ENCODE assay signal across 15 cellular contexts in genomic region chr13:111854403-111854802, GRCh38.
DNase-seq lines count a peak whose midpoint lies in the region; ATAC-seq and TF ChIP-seq lines count a peak whose summit lies in the region.
"Had no signal": no experiment of that assay in that cellular context is flagged by ENCODE, and none has a peak within 500 bp of the region (broad histone marks: within the 10 kb centered on the region; RNA-seq: fewer than 3 reads in every experiment).

No MANE protein-coding gene starts in this region.

- H3K4me3 ChIP-seq in endodermal cell (ENCODE audit: low read length) (no peak overlapping the region), gastrocnemius medialis (no peak overlapping the region)
- H3K4me3 ChIP-seq: GM12878, SJSA1 had no signal

- CTCF ChIA-PET in activated CD8-positive, alpha-beta memory T cell treated with anti-CD3 and anti-CD28 coated beads, Interleukin-2, amount 10 ng/mL, durations not matched to agents 7 days and 5 days (lab: Charles Lee), result no interaction called here

- no peak for ATAC-seq in left ventricle myocardium superior
- ATAC-seq in activated CD8-positive, alpha-beta memory T cell treated with anti-CD3 and anti-CD28 coated beads, Interleukin-2, amount 10 ng/mL, durations not matched to agents 7 days and 5 days, result no peak
- no peak for ATAC-seq in gastrocnemius medialis
- ATAC-seq: GM12878, HepG2, PC-3 had no signal

- H3K4me1 ChIP-seq in endodermal cell (ENCODE audit: control insufficient read depth, insufficient read depth, low read length) (no peaks in the 10 kb centered on the region), gastrocnemius medialis (no peaks in the 10 kb centered on the region)
- H3K4me1 ChIP-seq: SJSA1 had no signal

- WGBS in endodermal cell (ENCODE audit: insufficient coverage in 1 of 2, insufficient read length in 1 of 2), 2 experiments, result 79 to 83% methylated on average over 7 to 13 of the region's 13 CpGs

- H3K36me3 ChIP-seq in endodermal cell (ENCODE audit: control insufficient read depth, insufficient read depth, low read length) (no peaks in the 10 kb centered on the region), gastrocnemius medialis (no peaks in the 10 kb centered on the region)
- H3K36me3 ChIP-seq: SJSA1 had no signal

- TF ChIP-seq CTCF in endodermal cell (conservative IDR thresholded peaks at IDR 0.05) (peak; percentile 18), gastrocnemius medialis (IDR thresholded peaks at IDR 0.05 in 4 of 5, conservative IDR thresholded peaks at IDR 0.05 in 1 of 5) (no peak)

- in situ Hi-C loops in gastrocnemius medialis (cut with MboI; ENCODE audit: low sequenced_read_pairs in 4 of 4), result no loop called here

- H3K27me3 ChIP-seq in endodermal cell (ENCODE audit: control insufficient read depth, insufficient read depth, low read length, poor library complexity, severe bottlenecking) (no peaks in the 10 kb centered on the region), gastrocnemius medialis (peaks cover 0 to 5% (median 0%) of the 10 kb centered on the region in 3 donors)

- peaks cover 14% of the 10 kb centered on the region for H3K4me1 Mint-ChIP-seq in endodermal cell
- no peaks in the 10 kb centered on the region for H3K4me1 Mint-ChIP-seq in activated CD8-positive, alpha-beta memory T cell treated with anti-CD3 and anti-CD28 coated beads, Interleukin-2, amount 10 ng/mL, durations not matched to agents 7 days and 5 days
- H3K4me1 Mint-ChIP-seq: CD14-positive monocyte had no signal

- no peak overlapping the region for H3K27ac Mint-ChIP-seq in endodermal cell
- H3K27ac Mint-ChIP-seq in activated CD8-positive, alpha-beta memory T cell treated with anti-CD3 and anti-CD28 coated beads, Interleukin-2, amount 10 ng/mL, durations not matched to agents 7 days and 5 days, result no peak overlapping the region

- H3K9me3 Mint-ChIP-seq in endodermal cell, result no peaks in the 10 kb centered on the region
- peaks cover 4% of the 10 kb centered on the region for H3K9me3 Mint-ChIP-seq in activated CD8-positive, alpha-beta memory T cell treated with anti-CD3 and anti-CD28 coated beads, Interleukin-2, amount 10 ng/mL, durations not matched to agents 7 days and 5 days (ENCODE audit: low read depth)

- H3K36me3 Mint-ChIP-seq in endodermal cell (ENCODE audit: low read depth), result no peaks in the 10 kb centered on the region
- H3K36me3 Mint-ChIP-seq in activated CD8-positive, alpha-beta memory T cell treated with anti-CD3 and anti-CD28 coated beads, Interleukin-2, amount 10 ng/mL, durations not matched to agents 7 days and 5 days, result no peaks in the 10 kb centered on the region
- H3K36me3 Mint-ChIP-seq: CD14-positive monocyte had no signal

- DNase-seq in cardiac septum (ENCODE audit: low spot score) (peak; percentile 69), left ventricle myocardium superior (no peak), NCI-H128 (lab: John Stamatoyannopoulos, UW; ENCODE audit: unreplicated experiment) (peak; percentile 36), endodermal cell (peak; percentile 57), gastrocnemius medialis (no peak), NCI-H1436 treated with DMSO at 0.1 percent for 48 hours (lab: John Stamatoyannopoulos, UW) (no peak)
- no peak for DNase-seq in activated CD8-positive, alpha-beta memory T cell treated with anti-CD3 and anti-CD28 coated beads, Interleukin-2, amount 10 ng/mL, durations not matched to agents 7 days and 5 days
- DNase-seq: GDM1, KG1, PC-3, T-helper 2 cell had no signal

- peaks cover 5% of the 10 kb centered on the region for H3K27me3 Mint-ChIP-seq in endodermal cell (ENCODE audit: insufficient read depth)
- no peaks in the 10 kb centered on the region for H3K27me3 Mint-ChIP-seq in activated CD8-positive, alpha-beta memory T cell treated with anti-CD3 and anti-CD28 coated beads, Interleukin-2, amount 10 ng/mL, durations not matched to agents 7 days and 5 days

- no peak overlapping the region for H3K9ac ChIP-seq in endodermal cell (ENCODE audit: extremely low read depth, low read length, poor library complexity, severe bottlenecking)

- no peak overlapping the region for H3K4me3 Mint-ChIP-seq in endodermal cell
- H3K4me3 Mint-ChIP-seq in activated CD8-positive, alpha-beta memory T cell treated with anti-CD3 and anti-CD28 coated beads, Interleukin-2, amount 10 ng/mL, durations not matched to agents 7 days and 5 days, result no peak overlapping the region
- H3K4me3 Mint-ChIP-seq: CD14-positive monocyte had no signal

- H3K27ac ChIP-seq in endodermal cell (ENCODE audit: low read depth, low read length) (no peak overlapping the region), gastrocnemius medialis (no peak overlapping the region)
- H3K27ac ChIP-seq: SJSA1 had no signal

- intact Hi-C loops in cardiac septum (cut with DNase I) (no loop called here), left ventricle myocardium superior (cut with micrococcal nuclease) (no loop called here), gastrocnemius medialis (cut with DNase I; ENCODE audit: low total_unique reads) (no loop called here)

- no peak for TF ChIP-seq POLR2A in gastrocnemius medialis (IDR thresholded peaks at IDR 0.05)

- no peaks in the 10 kb centered on the region for H3K9me3 ChIP-seq in endodermal cell (ENCODE audit: control insufficient read depth, low read length)
- no peaks in the 10 kb centered on the region for H3K9me3 ChIP-seq in gastrocnemius medialis
- H3K9me3 ChIP-seq: SJSA1 had no signal

Comparison
In these comparisons a context has a peak if more than half of its experiments do, and no peak if none do; other contexts are left out.
1. DNase-seq: peak in cardiac septum (single experiment), NCI-H128 (single experiment) and endodermal cell (single experiment); none in left ventricle myocardium superior (single experiment), activated CD8-positive, alpha-beta memory T cell treated with anti-CD3 and anti-CD28 coated beads, Interleukin-2, amount 10 ng/mL, durations not matched to agents 7 days and 5 days (single experiment), gastrocnemius medialis (0 of 2) and NCI-H1436 treated with DMSO at 0.1 percent for 48 hours (single experiment).